9 cellular contexts compared by ENCODE assay signal in genomic region chr12:42568952-42569916, GRCh38. TPM values are rescaled to one million over a fixed set of nuclear protein-coding genes. Genes with fewer than 3 reads are reported as not detected.
DNase-seq lines count a peak whose midpoint lies in the region; ATAC-seq, FAIRE-seq and TF ChIP-seq lines count a peak whose summit lies in the region.
"Had no signal": no experiment of that assay in that cellular context is flagged by ENCODE, and none has a peak within 500 bp of the region (broad histone marks: within the 10 kb centered on the region; RNA-seq: fewer than 3 reads in every experiment).

No MANE protein-coding gene starts in this region.

- H3K79me2 ChIP-seq in astrocyte (ENCODE audit: insufficient read depth, low read length) (peaks cover 87% of the 10 kb centered on the region), keratinocyte (ENCODE audit: control insufficient read depth, insufficient read depth, low read length) (peaks cover 2% of the 10 kb centered on the region)

- H4K20me1 ChIP-seq in astrocyte (ENCODE audit: insufficient read depth, low read length) (peaks cover 34% of the 10 kb centered on the region), keratinocyte (ENCODE audit: control insufficient read depth, extremely low read depth, insufficient read depth, low read length) (no peaks in the 10 kb centered on the region)
- H4K20me1 ChIP-seq: BLaER1 treated with 17β-estradiol and CSF1 and Interleukin-3, amounts not matched to agents 10 nM and 100 nM had no signal

- H3K27ac Mint-ChIP-seq in astrocyte (ENCODE audit: unreplicated experiment), result peak overlapping the region; percentile 55

- H3K9me3 ChIP-seq in astrocyte (ENCODE audit: insufficient read depth, low read depth, low read length), result no peaks in the 10 kb centered on the region
- H3K9me3 ChIP-seq in keratinocyte (ENCODE audit: control insufficient read depth, low read depth, low read length), result no peaks in the 10 kb centered on the region
- H3K9me3 ChIP-seq in aorta (ENCODE audit: control insufficient read depth, low read length), result no peaks in the 10 kb centered on the region
- H3K9me3 ChIP-seq: BLaER1 treated with 17β-estradiol and CSF1 and Interleukin-3, amounts not matched to agents 10 nM and 100 nM had no signal

- H3K9me1 ChIP-seq in keratinocyte (ENCODE audit: control insufficient read depth, extremely low read depth, insufficient read depth, low read length), result no peaks in the 10 kb centered on the region

- no peak overlapping the region for H2AFZ ChIP-seq in astrocyte (ENCODE audit: low read depth, low read length)
- H2AFZ ChIP-seq in keratinocyte (ENCODE audit: control insufficient read depth, low read length), result no peak overlapping the region

- TF ChIP-seq CTCF in astrocyte (IDR thresholded peaks at IDR 0.05; ENCODE audit: insufficient read depth, low read depth, low read length) (peak; percentile 45), keratinocyte (optimal IDR thresholded peaks at IDR 0.05 in 1 of 3, IDR thresholded peaks at IDR 0.05 in 1 of 3, conservative IDR thresholded peaks at IDR 0.05 in 1 of 3; ENCODE audit: extremely low read depth in 1 of 3, insufficient read depth in 2 of 3, low read length in 3 of 3) (peak in 2 of 3 experiments; percentile 50 to 51)

- DNase-seq in NCI-H1417 (lab: John Stamatoyannopoulos, UW) (peak; percentile 19 to 79 (median 74)), NCI-H1417 treated with DMSO at 0.1 percent for 48 hours (lab: John Stamatoyannopoulos, UW) (no peak), NCI-H2107 treated with DMSO at 0.1 percent for 48 hours (lab: John Stamatoyannopoulos, UW; ENCODE audit: unreplicated experiment) (peak; percentile 27), astrocyte (ENCODE audit: low read depth) (peak; percentile 52), keratinocyte (ENCODE audit: low read depth, low spot score) (no peak), aorta (no peak)
- DNase-seq in activated naive CD4-positive, alpha-beta T cell (lab: John Stamatoyannopoulos, UW), result no peak

- H3K4me3 ChIP-seq in astrocyte (ENCODE audit: insufficient read depth, low read depth, low read length), result no peak overlapping the region
- no peak overlapping the region for H3K4me3 ChIP-seq in keratinocyte (ENCODE audit: control insufficient read depth in 2 of 3, extremely low read depth in 1 of 3, insufficient read depth in 2 of 3, low read depth in 1 of 3, low read length in 3 of 3)
- no peak overlapping the region for H3K4me3 ChIP-seq in aorta (ENCODE audit: low read length in 2 of 2)
- H3K4me3 ChIP-seq: BLaER1 treated with 17β-estradiol and CSF1 and Interleukin-3, amounts not matched to agents 10 nM and 100 nM had no signal

- FAIRE-seq in astrocyte (lab: Jason Lieb, UNC), result peak; percentile 63
- FAIRE-seq in keratinocyte (lab: Jason Lieb, UNC), result peak; percentile 68

- intact Hi-C loops in aorta (cut with DNase I), result loop anchor here (2.0 to 10.0 kb wide), 4 partner anchors 72 to 444 kb away; no protein-coding TSS in a partner anchor

- peak; percentile 74 for ATAC-seq in HG02642 (IDR thresholded peaks at IDR 0.05; ENCODE audit: poor library complexity, unreplicated experiment)
- peak; percentile 57 for ATAC-seq in aorta (ENCODE audit: low FRiP score)

- peaks cover 4% of the 10 kb centered on the region for H3K9me3 Mint-ChIP-seq in astrocyte (ENCODE audit: unreplicated experiment)

- 15% methylated on average over 6 of the region's 6 CpGs for WGBS in aorta, 2 donors

- no peak overlapping the region for H3K4me3 Mint-ChIP-seq in astrocyte (ENCODE audit: unreplicated experiment)

- peaks cover 16% of the 10 kb centered on the region for H3K4me1 Mint-ChIP-seq in astrocyte (ENCODE audit: low read depth, unreplicated experiment)

- H3K4me2 ChIP-seq in astrocyte (ENCODE audit: low read length), result no peak overlapping the region
- H3K4me2 ChIP-seq in keratinocyte (ENCODE audit: control insufficient read depth, extremely low read depth, insufficient read depth, low read depth, low read length), result peak overlapping the region; percentile 29
- H3K4me2 ChIP-seq: BLaER1 treated with 17β-estradiol and CSF1 and Interleukin-3, amounts not matched to agents 10 nM and 100 nM had no signal

- H3K27ac ChIP-seq in astrocyte (ENCODE audit: low read depth, low read length), result no peak overlapping the region
- H3K27ac ChIP-seq in keratinocyte (ENCODE audit: control insufficient read depth, insufficient read depth, low read length), result no peak overlapping the region
- H3K27ac ChIP-seq in aorta (ENCODE audit: low read depth in 1 of 2, low read length in 2 of 2), result no peak overlapping the region
- H3K27ac ChIP-seq: BLaER1 treated with 17β-estradiol and CSF1 and Interleukin-3, amounts not matched to agents 10 nM and 100 nM had no signal

- dilution Hi-C loops in keratinocyte (cut with MboI; ENCODE audit: extremely low pct_ligation_motif_present, low sequenced_read_pairs), result no loop called here

- H3K36me3 Mint-ChIP-seq in astrocyte (ENCODE audit: low read depth, unreplicated experiment), result peaks cover 8% of the 10 kb centered on the region

- peaks cover 3% of the 10 kb centered on the region for H3K36me3 ChIP-seq in astrocyte (ENCODE audit: insufficient read depth, low read length)
- H3K36me3 ChIP-seq in keratinocyte (ENCODE audit: control insufficient read depth in 2 of 2, extremely low read depth in 1 of 2, insufficient read depth in 2 of 2, low read length in 2 of 2), result no peaks in the 10 kb centered on the region
- no peaks in the 10 kb centered on the region for H3K36me3 ChIP-seq in aorta (ENCODE audit: control insufficient read depth in 1 of 2, insufficient read depth in 2 of 2, low read length in 1 of 2)
- H3K36me3 ChIP-seq: BLaER1 treated with 17β-estradiol and CSF1 and Interleukin-3, amounts not matched to agents 10 nM and 100 nM had no signal

- no peaks in the 10 kb centered on the region for H3K27me3 ChIP-seq in astrocyte (ENCODE audit: insufficient read depth, low read length)
- no peaks in the 10 kb centered on the region for H3K27me3 ChIP-seq in keratinocyte (ENCODE audit: control insufficient read depth, extremely low read depth, insufficient read depth, low read length)
- no peaks in the 10 kb centered on the region for H3K27me3 ChIP-seq in aorta (ENCODE audit: control insufficient read depth in 1 of 2, insufficient read depth in 2 of 2, low read length in 1 of 2)
- H3K27me3 ChIP-seq: BLaER1 treated with 17β-estradiol and CSF1 and Interleukin-3, amounts not matched to agents 10 nM and 100 nM had no signal

- peaks cover 20% of the 10 kb centered on the region for H3K4me1 ChIP-seq in astrocyte (ENCODE audit: insufficient read depth, low read length)
- H3K4me1 ChIP-seq in keratinocyte (ENCODE audit: control insufficient read depth, extremely low read depth, insufficient read depth, low read length), result peaks cover 4% of the 10 kb centered on the region
- peaks cover 0 to 2% of the 10 kb centered on the region in 2 donors for H3K4me1 ChIP-seq in aorta (ENCODE audit: control insufficient read depth in 1 of 2, insufficient read depth in 2 of 2, low read length in 2 of 2)

- H3K9ac ChIP-seq in astrocyte (ENCODE audit: low read length), result no peak overlapping the region
- H3K9ac ChIP-seq in keratinocyte (ENCODE audit: control insufficient read depth, extremely low read depth, insufficient read depth, low read length), result no peak overlapping the region
- H3K9ac ChIP-seq: BLaER1 treated with 17β-estradiol and CSF1 and Interleukin-3, amounts not matched to agents 10 nM and 100 nM had no signal

- peaks cover 3% of the 10 kb centered on the region for H3K27me3 Mint-ChIP-seq in astrocyte (ENCODE audit: low read depth, unreplicated experiment)

RNA-seq across cellular contexts. Expression of gene PRICKLE1, which starts 20.3 kb away (rescaled TPM):
- 34.9 and 39.5 TPM in 2 replicates for total RNA-seq in astrocyte
- polyA plus RNA-seq in keratinocyte, result 2.0 to 7.6 TPM (median 3.5 TPM) in 3 replicates
- polyA plus RNA-seq in keratinocyte (2011; ENCODE audit: low read depth), result 1.4 TPM
- 1.8 and 2.7 TPM in 2 replicates for polyA plus RNA-seq in keratinocyte (2011; cell fraction: cytosol; rRNA removed)
- polyA plus RNA-seq in keratinocyte (2011; cell fraction: nucleus; rRNA removed), result 5.7 and 6.5 TPM in 2 replicates
- polyA plus RNA-seq in keratinocyte (2012; ENCODE audit: low replicate concordance), result 1.9 and 7.3 TPM in 2 replicates
- 9.0 to 11.5 TPM (median 9.3 TPM) in 3 replicates for polyA minus RNA-seq in keratinocyte
- polyA minus RNA-seq in keratinocyte (2011; cell fraction: cytosol; rRNA and poly(A)+ RNA removed), result 7.3 TPM
- 9.5 and 16.5 TPM in 2 replicates for polyA minus RNA-seq in keratinocyte (2011; cell fraction: nucleus; rRNA and poly(A)+ RNA removed)
- 10 to 100 TPM; 19.3 to 34.9 TPM for total RNA-seq in aorta
- polyA plus RNA-seq in aorta, result 10 to 100 TPM in 1 of 2 donors, under 1 TPM in 1; 0.50 to 10.3 TPM

Comparison
In these comparisons a context has a peak if more than half of its experiments do, and no peak if none do; other contexts are left out.
1. DNase-seq: peak in NCI-H1417 (3 of 3), NCI-H2107 treated with DMSO at 0.1 percent for 48 hours (single experiment) and astrocyte (single experiment); none in NCI-H1417 treated with DMSO at 0.1 percent for 48 hours (single experiment), keratinocyte (single experiment), aorta (0 of 2) and activated naive CD4-positive, alpha-beta T cell (0 of 4).